Comparison of ENCODE assay signal across 8 cellular contexts in the genomic region with DNA sequence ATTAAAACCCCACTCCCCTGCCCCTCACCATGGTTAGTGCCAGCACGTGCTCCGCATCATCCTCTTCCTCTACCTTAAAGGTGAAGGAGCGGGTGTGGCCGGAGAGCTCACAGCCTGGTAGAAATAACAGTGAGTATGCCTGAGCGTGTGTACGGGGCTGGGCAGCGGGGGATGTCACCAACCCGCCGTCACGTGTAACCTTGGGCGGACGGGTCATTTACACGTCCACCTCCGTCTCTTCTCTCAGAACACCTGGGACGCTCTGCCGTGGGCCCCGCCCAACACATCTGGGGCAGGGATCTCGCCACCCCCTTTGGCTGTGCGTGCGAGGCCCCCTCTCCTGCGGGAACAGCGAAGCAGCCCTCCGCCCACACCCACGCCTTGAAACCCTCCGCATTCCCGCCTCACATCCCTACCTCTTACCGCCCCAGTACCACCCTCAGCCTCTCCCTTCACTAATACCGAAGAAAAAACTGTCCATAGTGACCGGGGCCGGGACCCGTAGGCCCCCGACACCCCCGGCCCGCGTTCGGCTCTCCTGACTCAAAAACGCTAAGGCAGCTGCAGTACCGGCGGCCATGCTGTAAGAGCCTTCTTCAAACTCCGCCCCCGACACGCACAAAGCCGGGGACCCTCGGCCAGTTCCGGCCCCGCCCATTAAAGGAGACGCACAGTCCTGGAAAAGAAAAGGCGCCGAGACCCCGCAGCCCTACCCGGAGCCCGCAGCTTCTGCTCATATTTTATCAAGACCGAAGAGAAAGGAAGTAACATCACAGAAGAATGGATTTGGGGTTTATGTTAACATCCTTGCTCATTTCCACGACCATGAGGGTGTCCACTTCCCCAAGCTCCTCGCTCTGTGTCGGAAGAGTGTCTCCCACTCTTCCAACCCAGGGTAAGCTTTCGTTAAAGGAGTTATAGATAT. TPM values are rescaled to one million over a fixed set of nuclear protein-coding genes. Genes with fewer than 3 reads are reported as not detected.
DNase-seq lines count a peak whose midpoint lies in the region; ATAC-seq and FAIRE-seq lines count a peak whose summit lies in the region.

A gene with protein sequence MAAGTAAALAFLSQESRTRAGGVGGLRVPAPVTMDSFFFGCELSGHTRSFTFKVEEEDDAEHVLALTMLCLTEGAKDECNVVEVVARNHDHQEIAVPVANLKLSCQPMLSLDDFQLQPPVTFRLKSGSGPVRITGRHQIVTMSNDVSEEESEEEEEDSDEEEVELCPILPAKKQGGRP (minus strand): TSS at position 636 of the 925 bp plus-strand sequence. CDS start 56 bp downstream, at position 580.

- peak; percentile 75 to 77 for ATAC-seq in right cardiac atrium

- intact Hi-C loops in T-helper 2 cell treated with Interferon-gamma antibody and Interleukin-4, amounts not matched to agents 100 ng/mL and 5 ng/mL, for 36 hours (cut with micrococcal nuclease), result loop anchor here (1.0 to 10.0 kb wide), 4 partner anchors 35 to 721 kb away; a partner anchor contains a TSS
- intact Hi-C loops in right cardiac atrium (cut with DNase I), result loop anchor here in 3 of 4 donors (5.0 kb wide), 2 partner anchors 176 to 181 kb away; no protein-coding TSS in a partner anchor

- H3K36me3 ChIP-seq in ES-I3 (ENCODE audit: insufficient read depth, low read length) (peaks cover 15% of the 10 kb centered on the region), HAP-1 (replicated peaks) (peaks cover 38% of the 10 kb centered on the region), rectal smooth muscle tissue (ENCODE audit: control insufficient read depth, insufficient read depth, low read length) (peaks cover 11% of the 10 kb centered on the region)

- H3K27ac ChIP-seq in right cardiac atrium (ENCODE audit: low read length), result no peak within 1 kb of the TSS
- peak within 1 kb of the TSS; percentile 4 for H3K27ac ChIP-seq in rectal smooth muscle tissue (ENCODE audit: low read depth, low read length)

- peak; percentile 56 for FAIRE-seq in urothelium cell line (lab: Jason Lieb, UNC)

- peaks cover 10% of the 10 kb centered on the region for H3K4me1 ChIP-seq in ES-I3 (ENCODE audit: insufficient read depth, low read length)
- H3K4me1 ChIP-seq in HAP-1, result peaks cover 21% of the 10 kb centered on the region
- H3K4me1 ChIP-seq in right cardiac atrium (ENCODE audit: control insufficient read depth, insufficient read depth, low read length), result peaks cover 3% of the 10 kb centered on the region
- peaks cover 9% of the 10 kb centered on the region for H3K4me1 ChIP-seq in rectal smooth muscle tissue (ENCODE audit: control insufficient read depth, insufficient read depth, low read length)

- in situ Hi-C loops in HAP-1 (cut with MboI; ENCODE audit: low sequenced_read_pairs), result loop anchor here (5.0 kb wide), 2 partner anchors 176 to 571 kb away; no protein-coding TSS in a partner anchor

- H3K4me3 ChIP-seq in HAP-1 (peak within 1 kb of the TSS; percentile 85), right cardiac atrium (ENCODE audit: low read length) (peak within 1 kb of the TSS; percentile 37), rectal smooth muscle tissue (ENCODE audit: low read length) (peak within 1 kb of the TSS; percentile 75)

- no peaks in the 10 kb centered on the region; the same call in 1 of the 2 replicates for H3K9me3 ChIP-seq in ES-I3 (ENCODE audit: control insufficient read depth, insufficient read depth, low read length)
- no peaks in the 10 kb centered on the region for H3K9me3 ChIP-seq in HAP-1
- H3K9me3 ChIP-seq in right cardiac atrium (ENCODE audit: control insufficient read depth, low read length), result no peaks in the 10 kb centered on the region

- H3K9ac ChIP-seq in ES-I3 (ENCODE audit: low read depth, low read length) (peak within 1 kb of the TSS; percentile 78), rectal smooth muscle tissue (ENCODE audit: low read length) (peak within 1 kb of the TSS; percentile 19)

- DNase-seq in HAP-1 (ENCODE audit: low spot score in 2 of 2) (peak; percentile 85 to 94), NCI-H1105 treated with DMSO at 0.1 percent for 48 hours (lab: John Stamatoyannopoulos, UW) (peak; percentile 66), amygdala (lab: John Stamatoyannopoulos, UW) (peak in 55 of 56 donors; percentile 8 to 84 (median 58)), right cardiac atrium (peak; percentile 84 to 93 (median 91)), urothelium cell line (ENCODE audit: low spot score) (peak; percentile 95)

- H3K27me3 ChIP-seq in HAP-1 (ENCODE audit: low read depth) (no peaks in the 10 kb centered on the region), right cardiac atrium (ENCODE audit: control insufficient read depth, insufficient read depth) (no peaks in the 10 kb centered on the region), rectal smooth muscle tissue (ENCODE audit: control insufficient read depth, insufficient read depth, low read length) (peaks cover 9% of the 10 kb centered on the region)

- under 1% methylated on average over 57 of the region's 57 CpGs for whole genome bisulfite sequencing in right cardiac atrium

RNA-seq across cellular contexts. Expression of the gene that starts here (rescaled TPM):
- total RNA-seq in T-helper 2 cell treated with Interferon-gamma antibody and Interleukin-4, amounts not matched to agents 100 ng/mL and 5 ng/mL, for 36 hours, result 36.3 and 40.0 TPM in 2 replicates
- 10 to 100 TPM in 1 of 4 donors, 1 to 10 TPM in 3; 5.0 to 10.7 (median 7.4) TPM for total RNA-seq in right cardiac atrium
- 5.8 TPM for polyA plus RNA-seq in right cardiac atrium
